ENCODE assay signal across 8 cellular contexts in genomic region chr17:164536-165235, GRCh38. TPM values are rescaled to one million over a fixed set of nuclear protein-coding genes. Genes with fewer than 3 reads are reported as not detected.
DNase-seq lines count a peak whose midpoint lies in the region; ATAC-seq, FAIRE-seq and TF ChIP-seq lines count a peak whose summit lies in the region.

No MANE protein-coding gene starts in this region.

- no peak for ATAC-seq in activated T-cell treated with anti-CD3 and anti-CD28 coated beads, Interleukin-2, amount 50 U/mL, for 4 hours
- no peak for ATAC-seq in GM18909 (IDR thresholded peaks at IDR 0.05; ENCODE audit: poor library complexity, unreplicated experiment)
- ATAC-seq in GM21390 (IDR thresholded peaks at IDR 0.05; ENCODE audit: unreplicated experiment), result no peak

- no peak overlapping the region for H3K4me3 Mint-ChIP-seq in activated T-cell treated with anti-CD3 and anti-CD28 coated beads, Interleukin-2, amount 50 U/mL, for 4 hours
- H3K4me3 Mint-ChIP-seq in brain, result no peak overlapping the region

- peak overlapping the region in 4 of 5 experiments; percentile 25 to 92 (median 52) for H3K27ac Mint-ChIP-seq in brain

- peaks cover 5% of the 10 kb centered on the region for H3K27me3 Mint-ChIP-seq in activated T-cell treated with anti-CD3 and anti-CD28 coated beads, Interleukin-2, amount 50 U/mL, for 4 hours (ENCODE audit: low read depth)
- peaks cover 12% of the 10 kb centered on the region for H3K27me3 Mint-ChIP-seq in brain

- H3K4me1 Mint-ChIP-seq in activated T-cell treated with anti-CD3 and anti-CD28 coated beads, Interleukin-2, amount 50 U/mL, for 4 hours (ENCODE audit: low read depth), result no peaks in the 10 kb centered on the region
- peaks cover 7% of the 10 kb centered on the region for H3K4me1 Mint-ChIP-seq in brain

- no peaks in the 10 kb centered on the region for H3K36me3 ChIP-seq in kidney (ENCODE audit: control insufficient read depth in 1 of 2, insufficient read depth in 2 of 2, low read length in 2 of 2)

- H3K9me3 ChIP-seq in kidney (ENCODE audit: control insufficient read depth in 1 of 2, low read length in 2 of 2), result no peaks in the 10 kb centered on the region

- peak overlapping the region in 1 of 2 donors; percentile 17 for H3K27ac ChIP-seq in kidney (ENCODE audit: low read depth in 2 of 2, low read length in 2 of 2)

- no peak overlapping the region for H3K9ac ChIP-seq in kidney (ENCODE audit: low read length in 2 of 2)

- peak; percentile 92 to 94 for TF ChIP-seq CTCF in brain (conservative IDR thresholded peaks at IDR 0.05)
- TF ChIP-seq CTCF in kidney (IDR thresholded peaks at IDR 0.05; ENCODE audit: borderline replicate concordance, extremely low read depth, insufficient read depth), result peak; percentile 65

- H3K4me3 ChIP-seq in kidney (ENCODE audit: low read length in 2 of 2), result no peak overlapping the region

- no peaks in the 10 kb centered on the region for H3K36me3 Mint-ChIP-seq in activated T-cell treated with anti-CD3 and anti-CD28 coated beads, Interleukin-2, amount 50 U/mL, for 4 hours (ENCODE audit: insufficient read depth)
- H3K36me3 Mint-ChIP-seq in brain, result no peaks in the 10 kb centered on the region

- no peaks in the 10 kb centered on the region for H3K9me3 Mint-ChIP-seq in activated T-cell treated with anti-CD3 and anti-CD28 coated beads, Interleukin-2, amount 50 U/mL, for 4 hours
- H3K9me3 Mint-ChIP-seq in brain, result peaks cover 0 to 2% (median 0%) of the 10 kb centered on the region in 5 experiments

- no peak for FAIRE-seq in kidney (lab: Jason Lieb, UNC)

- DNase-seq in activated T-cell treated with anti-CD3 and anti-CD28 coated beads for 1 hour (ENCODE audit: low read depth) (peak; percentile 23), NCI-H1694 (lab: John Stamatoyannopoulos, UW) (peak; percentile 44), kidney (no peak), superior temporal gyrus (ENCODE audit: extremely low spot score) (peak; percentile 81)
- no peak for DNase-seq in activated T-cell treated with anti-CD3 and anti-CD28 coated beads, Interleukin-2, amount 50 U/mL, for 4 hours

- H3K4me1 ChIP-seq in kidney (ENCODE audit: control insufficient read depth in 1 of 2, insufficient read depth in 1 of 2, low read depth in 1 of 2, low read length in 2 of 2), result no peaks in the 10 kb centered on the region

- intact Hi-C loops in kidney (cut with DNase I), result no loop called here

RNA-seq across cellular contexts. Expression of gene DOC2B, which starts 16.8 kb away (rescaled TPM):
- total RNA-seq in activated T-cell treated with anti-CD3 and anti-CD28 coated beads, Interleukin-2, amount 50 U/mL, for 4 hours, result under 1 TPM in 2 of 3 donors, not detected in 1; 0.13 to 0.30 TPM
- polyA plus RNA-seq in brain (ENCODE audit: insufficient read depth, low read depth, low replicate concordance), result 5.5 TPM
- total RNA-seq in kidney, result 21.6 TPM
- 4.2 TPM for polyA plus RNA-seq in kidney (ENCODE audit: insufficient read depth, low read depth, low replicate concordance)

RNA-seq across cellular contexts. Expression of gene SCGB1C2, which starts 27.3 kb away (rescaled TPM):
- not detected for total RNA-seq in activated T-cell treated with anti-CD3 and anti-CD28 coated beads, Interleukin-2, amount 50 U/mL, for 4 hours
- polyA plus RNA-seq in brain (ENCODE audit: insufficient read depth, low read depth, low replicate concordance), result not detected
- not detected for total RNA-seq in kidney
- polyA plus RNA-seq in kidney (ENCODE audit: insufficient read depth, low read depth, low replicate concordance), result not detected

Comparison
In these comparisons a context has a peak if more than half of its experiments do, and no peak if none do; other contexts are left out.
1. DNase-seq: peak in activated T-cell treated with anti-CD3 and anti-CD28 coated beads for 1 hour (single experiment), NCI-H1694 (single experiment) and superior temporal gyrus (single experiment); none in activated T-cell treated with anti-CD3 and anti-CD28 coated beads, Interleukin-2, amount 50 U/mL, for 4 hours (single experiment) and kidney (single experiment).
2. RNA of gene DOC2B, which starts 16.8 kb away (total RNA-seq): 21.6 TPM in kidney (single experiment); 0.13 to 0.30 TPM in activated T-cell treated with anti-CD3 and anti-CD28 coated beads, Interleukin-2, amount 50 U/mL, for 4 hours; every median in the first group is over 10 times any median in the second.